ENCODE assay signal across 25 cellular contexts in genomic region chr1:20087668-20088067, GRCh38. TPM values are rescaled to one million over a fixed set of nuclear protein-coding genes. Genes with fewer than 3 reads are reported as not detected.
A peak's percentile ranks its signal among the peaks of the same experiment; 100 is the strongest.
DNase-seq lines count a peak whose midpoint lies in the region; ATAC-seq, FAIRE-seq and TF ChIP-seq lines count a peak whose summit lies in the region.
"Had no signal": no experiment of that assay in that cellular context is flagged by ENCODE, and none has a peak within 500 bp of the region (broad histone marks: within the 10 kb centered on the region; RNA-seq: fewer than 3 reads in every experiment).

No MANE protein-coding gene starts in this region.

- H3K36me3 ChIP-seq in HepG2 (replicated peaks in 1 of 2; ENCODE audit: control insufficient read depth in 1 of 2, insufficient read depth in 2 of 2, low read length in 2 of 2) (no peaks in the 10 kb centered on the region), right lobe of liver (no peaks in the 10 kb centered on the region), MM.1S (replicated peaks; ENCODE audit: insufficient read depth, low read length) (no peaks in the 10 kb centered on the region), endodermal cell (ENCODE audit: control insufficient read depth, insufficient read depth, low read length) (no peaks in the 10 kb centered on the region)
- H3K36me3 ChIP-seq: cardiac muscle cell, gastrocnemius medialis had no signal

- 18% methylated on average over 4 of the region's 4 CpGs for WGBS in HepG2 (ENCODE audit: low lambda C conversion rate)
- 48% methylated on average over 4 of the region's 4 CpGs for WGBS in right lobe of liver (ENCODE audit: insufficient coverage, low coverage, low lambda C conversion rate, missing lambda C conversion rate)
- WGBS in endodermal cell (ENCODE audit: insufficient coverage in 1 of 2, insufficient read length in 1 of 2), 2 experiments: 83 to 90% methylated on average over 2 to 4 of the region's 4 CpGs

- H3K4me2 ChIP-seq in HepG2 (ENCODE audit: low read depth, low read length) (no peak overlapping the region), MM.1S (ENCODE audit: low read depth, low read length) (no peak overlapping the region)

- no peak overlapping the region for H3K4me3 Mint-ChIP-seq in endodermal cell
- no peak overlapping the region for H3K4me3 Mint-ChIP-seq in type B pancreatic cell
- H3K4me3 Mint-ChIP-seq: activated CD4-positive, alpha-beta T cell treated with anti-CD3 and anti-CD28 coated beads for 36 hours; activated naive CD8-positive, alpha-beta T cell treated with anti-CD3 and anti-CD28 coated beads, Interleukin-2, amount 10 ng/mL, durations not matched to agents 7 days and 5 days; activated T-cell treated with anti-CD3 and anti-CD28 coated beads, Interleukin-2, amount 50 U/mL, for 24 hours; immature natural killer cell; stimulated activated memory B cell treated with anti-CD40 and anti-IgM and Interleukin-4, amounts not matched to agents 10 μg/mL and 1 μg/mL and 100 μg/mL, for 72 hours had no signal

- no TSS peak for BruUV-seq in HepG2 (replicated peaks; lab: Mats Ljungman, UMichigan)

- POLR2A ChIA-PET in HepG2 (lab: Yijun Ruan, JAX): no interaction called here

- H3K79me2 ChIP-seq in HepG2 (ENCODE audit: insufficient read depth, low read length) (no peaks in the 10 kb centered on the region), MM.1S (ENCODE audit: low read length) (no peaks in the 10 kb centered on the region)

- no peaks in the 10 kb centered on the region for H3K9me3 Mint-ChIP-seq in endodermal cell
- H3K9me3 Mint-ChIP-seq in type B pancreatic cell: no peaks in the 10 kb centered on the region
- H3K9me3 Mint-ChIP-seq: activated naive CD8-positive, alpha-beta T cell treated with anti-CD3 and anti-CD28 coated beads, Interleukin-2, amount 10 ng/mL, durations not matched to agents 7 days and 5 days; activated T-cell treated with anti-CD3 and anti-CD28 coated beads, Interleukin-2, amount 50 U/mL, for 24 hours; immature natural killer cell; stimulated activated memory B cell treated with anti-CD40 and anti-IgM and Interleukin-4, amounts not matched to agents 10 μg/mL and 1 μg/mL and 100 μg/mL, for 72 hours had no signal

- in situ Hi-C loops in HepG2 (cut with HindIII; ENCODE audit: extremely low pct_ligation_motif_present, low pct_unique_long_range_greater_than_20kb): no loop called here

- H3K27me3 Mint-ChIP-seq in endodermal cell (ENCODE audit: insufficient read depth): peaks cover 10% of the 10 kb centered on the region
- H3K27me3 Mint-ChIP-seq in type B pancreatic cell: peaks cover 18% of the 10 kb centered on the region

- ATAC-seq in HepG2 (no peak), right lobe of liver (no peak), GM18861 (IDR thresholded peaks at IDR 0.05; ENCODE audit: unreplicated experiment) (no peak)
- ATAC-seq: activated CD4-positive, alpha-beta T cell treated with anti-CD3 and anti-CD28 coated beads for 36 hours; gastrocnemius medialis; stimulated activated memory B cell treated with anti-CD40 and anti-IgM and Interleukin-4, amounts not matched to agents 10 μg/mL and 1 μg/mL and 100 μg/mL, for 72 hours had no signal

- H3K27me3 ChIP-seq in HepG2 (ENCODE audit: control insufficient read depth in 1 of 2, insufficient read depth in 2 of 2, low read length in 2 of 2): peaks cover 0 to 32% of the 10 kb centered on the region in 2 experiments; a peak in 3 of 5 replicates
- H3K27me3 ChIP-seq in right lobe of liver: no peaks in the 10 kb centered on the region
- H3K27me3 ChIP-seq in MM.1S (replicated peaks; ENCODE audit: insufficient read depth, low read length): peaks cover 24% of the 10 kb centered on the region
- peaks cover 5% of the 10 kb centered on the region for H3K27me3 ChIP-seq in endodermal cell (ENCODE audit: control insufficient read depth, insufficient read depth, low read length, poor library complexity, severe bottlenecking)
- H3K27me3 ChIP-seq: cardiac muscle cell, gastrocnemius medialis had no signal

- DNase-seq in HepG2 (ENCODE audit: low spot score): no peak
- DNase-seq in right lobe of liver: no peak
- DNase-seq in MM.1S: no peak
- DNase-seq in endodermal cell: no peak
- no peak for DNase-seq in type B pancreatic cell (ENCODE audit: extremely low spot score, unreplicated experiment)
- DNase-seq in DMS79 (lab: John Stamatoyannopoulos, UW): no peak
- no peak for DNase-seq in HuH-7.5 (ENCODE audit: low spot score)
- DNase-seq: activated CD4-positive, alpha-beta T cell treated with anti-CD3 and anti-CD28 coated beads for 36 hours; activated naive CD8-positive, alpha-beta T cell treated with anti-CD3 and anti-CD28 coated beads, Interleukin-2, amount 10 ng/mL, durations not matched to agents 7 days and 5 days; activated T-cell treated with anti-CD3 and anti-CD28 coated beads, Interleukin-2, amount 50 U/mL, for 24 hours; gastrocnemius medialis; GF-D8; immature natural killer cell; IMR-90; mesenchymal stem cell; NCI-H1694; NCI-H524; nucleus accumbens; T-helper 2 cell; trophoblast cell had no signal

- no peak overlapping the region for H3K27ac Mint-ChIP-seq in endodermal cell
- H3K27ac Mint-ChIP-seq in type B pancreatic cell: no peak overlapping the region
- H3K27ac Mint-ChIP-seq: activated CD4-positive, alpha-beta T cell treated with anti-CD3 and anti-CD28 coated beads for 36 hours; activated naive CD8-positive, alpha-beta T cell treated with anti-CD3 and anti-CD28 coated beads, Interleukin-2, amount 10 ng/mL, durations not matched to agents 7 days and 5 days; activated T-cell treated with anti-CD3 and anti-CD28 coated beads, Interleukin-2, amount 50 U/mL, for 24 hours; immature natural killer cell; stimulated activated memory B cell treated with anti-CD40 and anti-IgM and Interleukin-4, amounts not matched to agents 10 μg/mL and 1 μg/mL and 100 μg/mL, for 72 hours had no signal

- TF ChIP-seq POLR2A in HepG2 (IDR thresholded peaks at IDR 0.05; ENCODE audit: insufficient read depth in 1 of 2, low read depth in 2 of 2, low read length in 2 of 2): no peak
- TF ChIP-seq POLR2A in right lobe of liver (IDR thresholded peaks at IDR 0.05): no peak

- no peaks in the 10 kb centered on the region for H3K36me3 Mint-ChIP-seq in endodermal cell (ENCODE audit: low read depth)
- no peaks in the 10 kb centered on the region for H3K36me3 Mint-ChIP-seq in type B pancreatic cell
- H3K36me3 Mint-ChIP-seq: activated naive CD8-positive, alpha-beta T cell treated with anti-CD3 and anti-CD28 coated beads, Interleukin-2, amount 10 ng/mL, durations not matched to agents 7 days and 5 days; immature natural killer cell; stimulated activated memory B cell treated with anti-CD40 and anti-IgM and Interleukin-4, amounts not matched to agents 10 μg/mL and 1 μg/mL and 100 μg/mL, for 72 hours had no signal

- no peak for FAIRE-seq in HepG2 (lab: Jason Lieb, UNC)

- H2AFZ ChIP-seq in HepG2 (ENCODE audit: low read length) (no peak overlapping the region), MM.1S (ENCODE audit: low read length) (no peak overlapping the region)

- H3K4me3 ChIP-seq in HepG2 (replicated peaks in 1 of 3; ENCODE audit: insufficient read depth in 1 of 3, low read depth in 2 of 3, low read length in 3 of 3) (no peak overlapping the region), right lobe of liver (no peak overlapping the region), MM.1S (ENCODE audit: low read length) (no peak overlapping the region), endodermal cell (ENCODE audit: low read length) (no peak overlapping the region)
- H3K4me3 ChIP-seq: cardiac muscle cell, gastrocnemius medialis, skin epidermis had no signal

- CTCF ChIA-PET in HepG2 (lab: Yijun Ruan, JAX; ENCODE audit: low intra/inter-chr PET ratio, low total read pairs): no interaction called here

- no peak overlapping the region for H3K27ac ChIP-seq in HepG2 (ENCODE audit: extremely low read length, insufficient read depth, low read length)
- H3K27ac ChIP-seq in right lobe of liver: no peak overlapping the region
- H3K27ac ChIP-seq in MM.1S (ENCODE audit: low read length): no peak overlapping the region
- no peak overlapping the region for H3K27ac ChIP-seq in endodermal cell (ENCODE audit: low read depth, low read length)
- H3K27ac ChIP-seq: cardiac muscle cell, gastrocnemius medialis, RWPE1, skin epidermis had no signal

- H3K9me3 ChIP-seq in HepG2 (ENCODE audit: low read length) (peaks cover 6% of the 10 kb centered on the region; the same call in 1 of the 2 replicates), right lobe of liver (no peaks in the 10 kb centered on the region), MM.1S (replicated peaks; ENCODE audit: insufficient read depth, low read length) (no peaks in the 10 kb centered on the region), endodermal cell (ENCODE audit: control insufficient read depth, low read length) (no peaks in the 10 kb centered on the region)
- H3K9me3 ChIP-seq: gastrocnemius medialis had no signal

- TF ChIP-seq CTCF in HepG2 (CRISPR knock-in tag; IDR thresholded peaks at IDR 0.05) (no peak), right lobe of liver (IDR thresholded peaks at IDR 0.05) (peak in 1 of 4 donors; percentile 6), MM.1S (IDR thresholded peaks at IDR 0.05; ENCODE audit: low read length) (peak; percentile 27; the same call in 1 of the 2 replicates), endodermal cell (conservative IDR thresholded peaks at IDR 0.05) (peak; percentile 66), type B pancreatic cell (conservative IDR thresholded peaks at IDR 0.05) (peak; percentile 46)

- no peak overlapping the region for H3K9ac ChIP-seq in HepG2 (ENCODE audit: insufficient read depth, low read depth, low read length)
- no peak overlapping the region for H3K9ac ChIP-seq in MM.1S (ENCODE audit: low read length)
- no peak overlapping the region for H3K9ac ChIP-seq in endodermal cell (ENCODE audit: extremely low read depth, low read length, poor library complexity, severe bottlenecking)

- TF ChIP-seq EP300 in HepG2 (IDR thresholded peaks at IDR 0.05; ENCODE audit: low read depth in 2 of 2, low read length in 2 of 2) (no peak), HepG2 (CRISPR knock-in tag; IDR thresholded peaks at IDR 0.05; ENCODE audit: borderline replicate concordance) (no peak)

- TF ChIP-seq RAD21 in HepG2 (CRISPR knock-in tag; IDR thresholded peaks at IDR 0.05): no peak

- H3K4me1 Mint-ChIP-seq in endodermal cell: peaks cover 15% of the 10 kb centered on the region
- H3K4me1 Mint-ChIP-seq in type B pancreatic cell (ENCODE audit: unreplicated experiment): no peaks in the 10 kb centered on the region
- H3K4me1 Mint-ChIP-seq: activated CD4-positive, alpha-beta T cell treated with anti-CD3 and anti-CD28 coated beads for 36 hours; activated naive CD8-positive, alpha-beta T cell treated with anti-CD3 and anti-CD28 coated beads, Interleukin-2, amount 10 ng/mL, durations not matched to agents 7 days and 5 days; immature natural killer cell had no signal

- intact Hi-C loops in HepG2 (cut with micrococcal nuclease; ENCODE audit: unreplicated experiment) (no loop called here), right lobe of liver (cut with DNase I) (no loop called here)

- peaks cover 15% of the 10 kb centered on the region for H3K4me1 ChIP-seq in HepG2 (ENCODE audit: insufficient read depth, low read length)
- no peaks in the 10 kb centered on the region for H3K4me1 ChIP-seq in right lobe of liver
- H3K4me1 ChIP-seq in MM.1S (ENCODE audit: low read length): no peaks in the 10 kb centered on the region
- H3K4me1 ChIP-seq in endodermal cell (ENCODE audit: control insufficient read depth, insufficient read depth, low read length): no peaks in the 10 kb centered on the region
- H3K4me1 ChIP-seq: gastrocnemius medialis had no signal

- H4K20me1 ChIP-seq in HepG2 (ENCODE audit: insufficient read depth, low read length) (no peaks in the 10 kb centered on the region), MM.1S (ENCODE audit: insufficient read depth, low read length) (no peaks in the 10 kb centered on the region)

- no peaks in the 10 kb centered on the region for H3K9me2 ChIP-seq in MM.1S (replicated peaks; ENCODE audit: insufficient read depth, low read length)

- H3F3A ChIP-seq in MM.1S (ENCODE audit: insufficient read depth, low read length): no peaks in the 10 kb centered on the region

RNA-seq across cellular contexts. Expression of gene PLA2G5, which starts 17.7 kb away (rescaled TPM):
- total RNA-seq in HepG2 (2016; rRNA removed; fragmentation: Illumina TruSeq; extraction: Trizol) (not detected in 2 replicates), right lobe of liver (1 to 10 TPM in 5 of 6 experiments, under 1 TPM in 1; 0.62 to 4.8 (median 3.2) TPM), endodermal cell (not detected), type B pancreatic cell (ENCODE audit: low replicate concordance) (not detected in 2 replicates)
- not detected in 2 replicates for total RNA-seq in HepG2 (2016; cell fraction: cytosol; rRNA removed; fragmentation: Illumina TruSeq; extraction: Trizol; ENCODE audit: low read depth)
- not detected in 2 replicates for total RNA-seq in HepG2 (2016; cell fraction: insoluble cytoplasmic fraction; rRNA removed; fragmentation: Illumina TruSeq; extraction: Trizol)
- not detected in 2 replicates for total RNA-seq in HepG2 (2016; cell fraction: membrane; rRNA removed; fragmentation: Illumina TruSeq; extraction: Trizol)
- total RNA-seq in HepG2 (2016; cell fraction: nucleus; rRNA removed; fragmentation: Illumina TruSeq; extraction: Trizol): not detected in 2 replicates
- not detected in 2 replicates for polyA plus RNA-seq in HepG2 (2011; rRNA removed)
- 0.06 TPM in 1 of 2 replicates, not detected in the other for polyA plus RNA-seq in HepG2 (2011; cell fraction: cytosol; rRNA removed)
- polyA plus RNA-seq in HepG2 (2011; cell fraction: nucleus; rRNA removed): not detected in 2 replicates
- polyA plus RNA-seq in HepG2 (2012): not detected in 2 replicates
- not detected in 2 replicates for polyA plus RNA-seq in HepG2 (2016; cell fraction: cytosol; fragmentation: Illumina TruSeq; extraction: Trizol; ENCODE audit: low read depth)
- polyA plus RNA-seq in HepG2 (2016; cell fraction: insoluble cytoplasmic fraction; fragmentation: Illumina TruSeq; extraction: Trizol; ENCODE audit: low read depth): not detected in 2 replicates
- polyA plus RNA-seq in HepG2 (2016; cell fraction: membrane; fragmentation: Illumina TruSeq; extraction: Trizol; ENCODE audit: low read depth): not detected in 2 replicates
- polyA plus RNA-seq in HepG2 (2016; cell fraction: nucleus; fragmentation: Illumina TruSeq; extraction: Trizol; ENCODE audit: insufficient read depth, low read depth): not detected in 2 replicates
- not detected in 2 replicates for polyA minus RNA-seq in HepG2 (2011; rRNA and poly(A)+ RNA removed; ENCODE audit: low replicate concordance)
- polyA minus RNA-seq in HepG2 (2011; cell fraction: cytosol; rRNA and poly(A)+ RNA removed): not detected in 2 replicates
- not detected in 2 replicates for polyA minus RNA-seq in HepG2 (2011; cell fraction: nucleus; rRNA and poly(A)+ RNA removed)
- not detected for polyA plus RNA-seq in endodermal cell (2013, experiment 1 of 2)
- polyA plus RNA-seq in endodermal cell (2013, experiment 2 of 2): not detected
- total RNA-seq: activated CD4-positive, alpha-beta T cell treated with anti-CD3 and anti-CD28 coated beads for 36 hours; activated naive CD8-positive, alpha-beta T cell treated with anti-CD3 and anti-CD28 coated beads, Interleukin-2, amount 10 ng/mL, durations not matched to agents 7 days and 5 days; cardiac muscle cell; gastrocnemius medialis; IMR-90 had no signal
- polyA plus RNA-seq: cardiac muscle cell, immature natural killer cell, IMR-90 had no signal

RNA-seq across cellular contexts. Expression of gene PLA2G2D, which starts 31.7 kb away (rescaled TPM):
- total RNA-seq in HepG2 (2016; rRNA removed; fragmentation: Illumina TruSeq; extraction: Trizol) (not detected in 2 replicates), right lobe of liver (under 1 TPM in 1 of 6 experiments, not detected in 5; 0.10 TPM), endodermal cell (not detected), type B pancreatic cell (ENCODE audit: low replicate concordance) (not detected in 2 replicates)
- total RNA-seq in HepG2 (2016; cell fraction: cytosol; rRNA removed; fragmentation: Illumina TruSeq; extraction: Trizol; ENCODE audit: low read depth): not detected in 2 replicates
- total RNA-seq in HepG2 (2016; cell fraction: insoluble cytoplasmic fraction; rRNA removed; fragmentation: Illumina TruSeq; extraction: Trizol): not detected in 2 replicates
- total RNA-seq in HepG2 (2016; cell fraction: membrane; rRNA removed; fragmentation: Illumina TruSeq; extraction: Trizol): not detected in 2 replicates
- not detected in 2 replicates for total RNA-seq in HepG2 (2016; cell fraction: nucleus; rRNA removed; fragmentation: Illumina TruSeq; extraction: Trizol)
- not detected in 2 replicates for polyA plus RNA-seq in HepG2 (2011; rRNA removed)
- polyA plus RNA-seq in HepG2 (2011; cell fraction: cytosol; rRNA removed): not detected in 2 replicates
- polyA plus RNA-seq in HepG2 (2011; cell fraction: nucleus; rRNA removed): not detected in 2 replicates
- polyA plus RNA-seq in HepG2 (2012): not detected in 2 replicates
- not detected in 2 replicates for polyA plus RNA-seq in HepG2 (2016; cell fraction: cytosol; fragmentation: Illumina TruSeq; extraction: Trizol; ENCODE audit: low read depth)
- not detected in 2 replicates for polyA plus RNA-seq in HepG2 (2016; cell fraction: insoluble cytoplasmic fraction; fragmentation: Illumina TruSeq; extraction: Trizol; ENCODE audit: low read depth)
- not detected in 2 replicates for polyA plus RNA-seq in HepG2 (2016; cell fraction: membrane; fragmentation: Illumina TruSeq; extraction: Trizol; ENCODE audit: low read depth)
- polyA plus RNA-seq in HepG2 (2016; cell fraction: nucleus; fragmentation: Illumina TruSeq; extraction: Trizol; ENCODE audit: insufficient read depth, low read depth): not detected in 2 replicates
- not detected in 2 replicates for polyA minus RNA-seq in HepG2 (2011; rRNA and poly(A)+ RNA removed; ENCODE audit: low replicate concordance)
- polyA minus RNA-seq in HepG2 (2011; cell fraction: cytosol; rRNA and poly(A)+ RNA removed): not detected in 2 replicates
- polyA minus RNA-seq in HepG2 (2011; cell fraction: nucleus; rRNA and poly(A)+ RNA removed): not detected in 2 replicates
- polyA plus RNA-seq in endodermal cell (2013, experiment 1 of 2): not detected
- polyA plus RNA-seq in endodermal cell (2013, experiment 2 of 2): not detected
- total RNA-seq: activated CD4-positive, alpha-beta T cell treated with anti-CD3 and anti-CD28 coated beads for 36 hours; activated naive CD8-positive, alpha-beta T cell treated with anti-CD3 and anti-CD28 coated beads, Interleukin-2, amount 10 ng/mL, durations not matched to agents 7 days and 5 days; cardiac muscle cell; gastrocnemius medialis; IMR-90 had no signal
- polyA plus RNA-seq: cardiac muscle cell, immature natural killer cell, IMR-90 had no signal

RNA-seq across cellular contexts. Expression of gene PLA2G2F, which starts 51.5 kb away (rescaled TPM):
- total RNA-seq in HepG2 (2016; rRNA removed; fragmentation: Illumina TruSeq; extraction: Trizol) (not detected in 2 replicates), right lobe of liver (not detected), endodermal cell (not detected), type B pancreatic cell (ENCODE audit: low replicate concordance) (not detected in 2 replicates)
- not detected in 2 replicates for total RNA-seq in HepG2 (2016; cell fraction: cytosol; rRNA removed; fragmentation: Illumina TruSeq; extraction: Trizol; ENCODE audit: low read depth)
- not detected in 2 replicates for total RNA-seq in HepG2 (2016; cell fraction: insoluble cytoplasmic fraction; rRNA removed; fragmentation: Illumina TruSeq; extraction: Trizol)
- not detected in 2 replicates for total RNA-seq in HepG2 (2016; cell fraction: membrane; rRNA removed; fragmentation: Illumina TruSeq; extraction: Trizol)
- not detected in 2 replicates for total RNA-seq in HepG2 (2016; cell fraction: nucleus; rRNA removed; fragmentation: Illumina TruSeq; extraction: Trizol)
- not detected in 2 replicates for polyA plus RNA-seq in HepG2 (2011; rRNA removed)
- polyA plus RNA-seq in HepG2 (2011; cell fraction: cytosol; rRNA removed): not detected in 2 replicates
- 0.06 TPM in 1 of 2 replicates, not detected in the other for polyA plus RNA-seq in HepG2 (2011; cell fraction: nucleus; rRNA removed)
- polyA plus RNA-seq in HepG2 (2012): not detected in 2 replicates
- polyA plus RNA-seq in HepG2 (2016; cell fraction: cytosol; fragmentation: Illumina TruSeq; extraction: Trizol; ENCODE audit: low read depth): not detected in 2 replicates
- polyA plus RNA-seq in HepG2 (2016; cell fraction: insoluble cytoplasmic fraction; fragmentation: Illumina TruSeq; extraction: Trizol; ENCODE audit: low read depth): not detected in 2 replicates
- polyA plus RNA-seq in HepG2 (2016; cell fraction: membrane; fragmentation: Illumina TruSeq; extraction: Trizol; ENCODE audit: low read depth): not detected in 2 replicates
- polyA plus RNA-seq in HepG2 (2016; cell fraction: nucleus; fragmentation: Illumina TruSeq; extraction: Trizol; ENCODE audit: insufficient read depth, low read depth): not detected in 2 replicates
- not detected in 2 replicates for polyA minus RNA-seq in HepG2 (2011; rRNA and poly(A)+ RNA removed; ENCODE audit: low replicate concordance)
- polyA minus RNA-seq in HepG2 (2011; cell fraction: cytosol; rRNA and poly(A)+ RNA removed): not detected in 2 replicates
- not detected in 2 replicates for polyA minus RNA-seq in HepG2 (2011; cell fraction: nucleus; rRNA and poly(A)+ RNA removed)
- polyA plus RNA-seq in endodermal cell (2013, experiment 1 of 2): not detected
- polyA plus RNA-seq in endodermal cell (2013, experiment 2 of 2): not detected
- total RNA-seq: activated CD4-positive, alpha-beta T cell treated with anti-CD3 and anti-CD28 coated beads for 36 hours; activated naive CD8-positive, alpha-beta T cell treated with anti-CD3 and anti-CD28 coated beads, Interleukin-2, amount 10 ng/mL, durations not matched to agents 7 days and 5 days; cardiac muscle cell; gastrocnemius medialis; IMR-90 had no signal
- polyA plus RNA-seq: cardiac muscle cell, immature natural killer cell, IMR-90 had no signal
